In the genomic region with DNA sequence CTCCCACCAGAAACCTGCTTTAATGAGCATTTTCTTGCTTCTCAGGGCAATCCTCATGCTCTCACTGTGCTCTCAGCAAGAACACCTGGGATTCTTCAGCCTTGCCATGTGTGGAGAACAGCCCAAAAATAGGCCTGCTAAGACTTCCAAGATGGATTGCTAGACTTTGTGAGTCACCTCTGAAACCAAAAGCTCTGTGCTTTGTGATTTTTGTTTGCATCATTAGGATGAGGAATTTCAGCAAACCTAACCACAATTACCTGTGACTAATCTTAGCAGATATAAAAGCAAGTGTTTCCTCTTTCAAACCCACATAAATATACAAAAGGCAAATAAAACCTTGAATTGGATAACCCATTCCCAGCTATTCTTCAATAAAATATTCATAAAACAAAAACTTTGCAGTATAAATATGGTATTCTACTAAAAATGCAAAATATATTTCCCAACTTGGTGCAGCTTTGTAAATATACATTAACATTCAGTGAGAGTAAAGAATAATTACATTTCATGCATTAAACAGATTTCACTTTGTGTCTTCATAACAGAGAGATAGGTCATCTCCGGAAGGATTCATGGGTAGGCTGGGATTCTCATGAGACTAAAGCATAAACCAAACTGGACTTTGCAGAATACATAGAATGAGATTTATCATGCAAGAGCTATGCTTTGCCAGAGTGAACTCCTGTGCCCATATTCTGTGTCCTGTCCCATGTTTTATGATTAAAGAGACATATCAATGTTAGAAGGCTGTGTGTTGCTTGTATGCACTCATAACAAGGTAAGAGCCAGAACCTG, we compare ENCODE assay signal across 13 cellular contexts. TPM values are rescaled to one million over a fixed set of nuclear protein-coding genes. Genes with fewer than 3 reads are reported as not detected.
DNase-seq lines count a peak whose midpoint lies in the region; ATAC-seq, FAIRE-seq and TF ChIP-seq lines count a peak whose summit lies in the region.
"Had no signal": no experiment of that assay in that cellular context is flagged by ENCODE, and none has a peak within 500 bp of the region (broad histone marks: within the 10 kb centered on the region; RNA-seq: fewer than 3 reads in every experiment).

No MANE protein-coding gene starts in this region.

- no peaks in the 10 kb centered on the region for H3K9me3 ChIP-seq in keratinocyte (ENCODE audit: control insufficient read depth, low read depth, low read length)

- peak; percentile 73 for ATAC-seq in HG03565 (IDR thresholded peaks at IDR 0.05; ENCODE audit: unreplicated experiment)
- no peak for ATAC-seq in HG02623 (IDR thresholded peaks at IDR 0.05; ENCODE audit: unreplicated experiment)
- ATAC-seq in GM21526 (IDR thresholded peaks at IDR 0.05; ENCODE audit: low FRiP score, unreplicated experiment) = no peak

- H2AFZ ChIP-seq in keratinocyte (ENCODE audit: control insufficient read depth, low read length) = peak overlapping the region; percentile 3

- peaks cover 36% of the 10 kb centered on the region for H3K4me1 ChIP-seq in keratinocyte (ENCODE audit: control insufficient read depth, extremely low read depth, insufficient read depth, low read length)

- DNase-seq in Calu3 = peak; percentile 47
- DNase-seq in amniotic epithelial cell (ENCODE audit: low read depth) = peak; percentile 96
- peak; percentile 90 for DNase-seq in keratinocyte (ENCODE audit: low read depth, low spot score)
- DNase-seq in SIG-M5 (lab: John Stamatoyannopoulos, UW) = no peak
- DNase-seq in activated CD4-positive, alpha-beta T cell treated with anti-CD3 and anti-CD28 coated beads, Interleukin-2, amount 50 U/mL, for 1 hour = no peak
- DNase-seq: activated naive CD4-positive, alpha-beta T cell treated with Interleukin-2 at 50 U/mL for 16 hours; DMS79; NCI-H2081 treated with DMSO at 0.1 percent for 48 hours; T1000 had no signal

- no TSS peak for BruUV-seq in Calu3 (replicated peaks; lab: Mats Ljungman, UMichigan)

- intact Hi-C loops in Calu3 (cut with micrococcal nuclease; ENCODE audit: unreplicated experiment) = no loop called here

- H3K9me1 ChIP-seq in keratinocyte (ENCODE audit: control insufficient read depth, extremely low read depth, insufficient read depth, low read length) = no peaks in the 10 kb centered on the region

- H3K27ac Mint-ChIP-seq in Calu3 (ENCODE audit: unreplicated experiment) = peak overlapping the region; percentile 87
- H3K27ac Mint-ChIP-seq: nephron had no signal

- peaks cover 34% of the 10 kb centered on the region for H3K4me1 Mint-ChIP-seq in Calu3 (ENCODE audit: low read depth, unreplicated experiment)

- H3K36me3 Mint-ChIP-seq in Calu3 (ENCODE audit: insufficient read depth, unreplicated experiment) = no peaks in the 10 kb centered on the region

- CTCF ChIA-PET in Calu3 (lab: Charles Lee) = interaction anchor here (0.6 to 1.2 kb wide), 3 partner anchors 9 to 793 kb away, joined by 3 to 5 read pairs (median 5); no protein-coding TSS in a partner anchor

- H3K27me3 ChIP-seq in keratinocyte (ENCODE audit: control insufficient read depth, extremely low read depth, insufficient read depth, low read length) = no peaks in the 10 kb centered on the region

- peak overlapping the region; percentile 97 for H3K27ac ChIP-seq in keratinocyte (ENCODE audit: control insufficient read depth, insufficient read depth, low read length)

- H3K4me2 ChIP-seq in keratinocyte (ENCODE audit: control insufficient read depth, extremely low read depth, insufficient read depth, low read depth, low read length) = peak overlapping the region; percentile 80

- H3K9me3 Mint-ChIP-seq in Calu3 (ENCODE audit: low read depth, unreplicated experiment) = no peaks in the 10 kb centered on the region

- no peaks in the 10 kb centered on the region for H3K79me2 ChIP-seq in keratinocyte (ENCODE audit: control insufficient read depth, insufficient read depth, low read length)

- TF ChIP-seq CTCF in Calu3 (IDR thresholded peaks at IDR 0.05; ENCODE audit: unreplicated experiment) (no peak), keratinocyte (optimal IDR thresholded peaks at IDR 0.05 in 1 of 3, IDR thresholded peaks at IDR 0.05 in 1 of 3, conservative IDR thresholded peaks at IDR 0.05 in 1 of 3; ENCODE audit: extremely low read depth in 1 of 3, insufficient read depth in 2 of 3, low read length in 3 of 3) (no peak)

- H3K27me3 Mint-ChIP-seq in Calu3 (ENCODE audit: unreplicated experiment) = no peaks in the 10 kb centered on the region

- peak overlapping the region; percentile 64 for H3K9ac ChIP-seq in keratinocyte (ENCODE audit: control insufficient read depth, extremely low read depth, insufficient read depth, low read length)

- H4K20me1 ChIP-seq in keratinocyte (ENCODE audit: control insufficient read depth, extremely low read depth, insufficient read depth, low read length) = no peaks in the 10 kb centered on the region

- H3K4me3 Mint-ChIP-seq in Calu3 (ENCODE audit: low read depth, unreplicated experiment) = peak overlapping the region; percentile 9
- H3K4me3 Mint-ChIP-seq: nephron had no signal

- peak; percentile 97 for FAIRE-seq in keratinocyte (lab: Jason Lieb, UNC)

- peak overlapping the region in 2 of 3 experiments; percentile 31 to 49 for H3K4me3 ChIP-seq in keratinocyte (ENCODE audit: control insufficient read depth in 2 of 3, extremely low read depth in 1 of 3, insufficient read depth in 2 of 3, low read depth in 1 of 3, low read length in 3 of 3)

- dilution Hi-C loops in keratinocyte (cut with MboI; ENCODE audit: extremely low pct_ligation_motif_present, low sequenced_read_pairs) = no loop called here

- H3K36me3 ChIP-seq in keratinocyte (ENCODE audit: control insufficient read depth in 2 of 2, extremely low read depth in 1 of 2, insufficient read depth in 2 of 2, low read length in 2 of 2) = no peaks in the 10 kb centered on the region

RNA-seq across cellular contexts. Expression of a gene that starts 33.5 kb away (rescaled TPM):
- 42.6 and 46.5 TPM in 2 replicates for total RNA-seq in Calu3 (2022)
- 55.7 to 81.8 TPM (median 69.1 TPM) in 3 replicates for polyA plus RNA-seq in keratinocyte
- polyA plus RNA-seq in keratinocyte (2011; ENCODE audit: low read depth) = 35.9 TPM
- polyA plus RNA-seq in keratinocyte (2011; cell fraction: cytosol; rRNA removed) = 25.4 and 40.6 TPM in 2 replicates
- 274 and 296 TPM in 2 replicates for polyA plus RNA-seq in keratinocyte (2011; cell fraction: nucleus; rRNA removed)
- polyA plus RNA-seq in keratinocyte (2012; ENCODE audit: low replicate concordance) = 47.0 and 102 TPM in 2 replicates
- polyA minus RNA-seq in keratinocyte = 20.0 to 45.0 TPM (median 36.4 TPM) in 3 replicates
- polyA minus RNA-seq in keratinocyte (2011; cell fraction: cytosol; rRNA and poly(A)+ RNA removed) = 42.8 TPM
- polyA minus RNA-seq in keratinocyte (2011; cell fraction: nucleus; rRNA and poly(A)+ RNA removed) = 129 and 153 TPM in 2 replicates

Comparison
In these comparisons a context has a peak if more than half of its experiments do, and no peak if none do; other contexts are left out.
1. DNase-seq: peak in Calu3 (single experiment), amniotic epithelial cell (single experiment) and keratinocyte (single experiment); none in SIG-M5 (single experiment) and activated CD4-positive, alpha-beta T cell treated with anti-CD3 and anti-CD28 coated beads, Interleukin-2, amount 50 U/mL, for 1 hour (single experiment).